Comparison of ENCODE assay signal across 8 cellular contexts in genomic region chr19:48745208-48745995, GRCh38. TPM values are rescaled to one million over a fixed set of nuclear protein-coding genes. Genes with fewer than 3 reads are reported as not detected.
DNase-seq lines count a peak whose midpoint lies in the region; ATAC-seq lines count a peak whose summit lies in the region.

No MANE protein-coding gene starts in this region.

- peak overlapping the region in 2 of 3 donors; percentile 47 to 61 for H3K27ac Mint-ChIP-seq in IgD-negative memory B cell

- H3K4me3 ChIP-seq in SJCRH30, result no peak overlapping the region

- no peaks in the 10 kb centered on the region for H3K4me1 ChIP-seq in SJCRH30

- no peaks in the 10 kb centered on the region for H3K36me3 Mint-ChIP-seq in IgD-negative memory B cell

- ATAC-seq in GM18907 (IDR thresholded peaks at IDR 0.05; ENCODE audit: unreplicated experiment) (no peak), HG02870 (IDR thresholded peaks at IDR 0.05; ENCODE audit: unreplicated experiment) (no peak)

- H3K36me3 ChIP-seq in SJCRH30, result no peaks in the 10 kb centered on the region

- no peaks in the 10 kb centered on the region for H3K27me3 ChIP-seq in SJCRH30

- DNase-seq in DMS 273 treated with DMSO at 0.1 percent for 48 hours (lab: John Stamatoyannopoulos, UW), result peak; percentile 43
- DNase-seq in SJCRH30, result peak; percentile 66 to 76
- peak; percentile 65 for DNase-seq in iPS-NIHi11 (ENCODE audit: low spot score)
- DNase-seq in stimulated activated CD4-positive, alpha-beta T cell treated with anti-CD3 and anti-CD28 coated beads, TNF-alpha, amount 100 ng/mL, for 24 hours (ENCODE audit: low read depth in 3 of 3), result peak in 2 of 3 experiments; percentile 35 to 39

- no peaks in the 10 kb centered on the region for H3K9me3 ChIP-seq in SJCRH30 (replicated peaks)

- H3K27ac ChIP-seq in SJCRH30 (no peak overlapping the region), angular gyrus (ENCODE audit: low read depth, low read length) (peak overlapping the region; percentile 44)

- H3K4me1 Mint-ChIP-seq in IgD-negative memory B cell, result peaks cover 0 to 10% (median 5%) of the 10 kb centered on the region in 3 donors

- no peak overlapping the region for H3K4me3 Mint-ChIP-seq in IgD-negative memory B cell

- peaks cover 25% of the 10 kb centered on the region for H3K27me3 Mint-ChIP-seq in IgD-negative memory B cell

- peaks cover 0 to 4% (median 2%) of the 10 kb centered on the region in 3 donors for H3K9me3 Mint-ChIP-seq in IgD-negative memory B cell

RNA-seq across cellular contexts. Expression of gene IZUMO1, which starts 1.3 kb away (rescaled TPM):
- polyA plus RNA-seq in IgD-negative memory B cell, result not detected
- not detected in 2 replicates for total RNA-seq in SJCRH30 (2014; rRNA removed; shearing (Covaris generic))

RNA-seq across cellular contexts. Expression of gene RASIP1, which starts 5.0 kb away (rescaled TPM):
- polyA plus RNA-seq in IgD-negative memory B cell, result 0.26 TPM
- 0.99 and 1.5 TPM in 2 replicates for total RNA-seq in SJCRH30 (2014; rRNA removed; shearing (Covaris generic))

RNA-seq across cellular contexts. Expression of gene FUT1, which starts 7.0 kb away (rescaled TPM):
- not detected for polyA plus RNA-seq in IgD-negative memory B cell
- total RNA-seq in SJCRH30 (2014; rRNA removed; shearing (Covaris generic)), result not detected in 2 replicates

RNA-seq across cellular contexts. Expression of gene FGF21, which starts 9.9 kb away (rescaled TPM):
- not detected for polyA plus RNA-seq in IgD-negative memory B cell
- total RNA-seq in SJCRH30 (2014; rRNA removed; shearing (Covaris generic)), result not detected in 2 replicates

RNA-seq across cellular contexts. Expression of gene MAMSTR, which starts 25.9 kb away (rescaled TPM):
- 0.45 TPM for polyA plus RNA-seq in IgD-negative memory B cell
- 19.5 and 24.5 TPM in 2 replicates for total RNA-seq in SJCRH30 (2014; rRNA removed; shearing (Covaris generic))
